Comparison of ENCODE assay signal across 16 cellular contexts in the genomic region with DNA sequence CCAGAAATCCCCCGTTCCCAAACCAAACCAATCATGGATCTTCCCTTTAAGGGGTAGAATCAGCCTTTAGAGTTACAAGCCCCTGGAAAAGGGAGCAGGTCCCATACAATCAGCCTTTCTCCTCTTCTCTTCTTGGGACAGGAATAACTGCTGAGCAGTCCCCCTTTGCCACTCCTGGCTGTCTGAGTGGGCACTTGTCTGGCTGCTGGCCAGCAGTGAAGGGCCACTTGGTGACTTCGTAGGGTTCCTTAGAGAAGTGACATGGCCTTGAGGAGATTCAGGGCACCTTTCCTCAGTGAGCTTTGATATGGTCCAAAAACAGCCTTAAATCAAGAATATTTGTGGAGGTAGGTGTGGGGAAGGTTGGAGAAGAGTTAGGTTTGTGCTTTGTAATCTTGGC. TPM values are rescaled to one million over a fixed set of nuclear protein-coding genes. Genes with fewer than 3 reads are reported as not detected.
DNase-seq lines count a peak whose midpoint lies in the region; ATAC-seq and TF ChIP-seq lines count a peak whose summit lies in the region.
"Had no signal": no experiment of that assay in that cellular context is flagged by ENCODE, and none has a peak within 500 bp of the region (broad histone marks: within the 10 kb centered on the region; RNA-seq: fewer than 3 reads in every experiment).

No MANE protein-coding gene starts in this region.

- no peak for TF ChIP-seq CTCF in esophagus squamous epithelium (IDR thresholded peaks at IDR 0.05)
- no peak for TF ChIP-seq CTCF in upper lobe of right lung (IDR thresholded peaks at IDR 0.05)

- H3K4me1 Mint-ChIP-seq in activated naive CD4-positive, alpha-beta T cell treated with anti-CD3 and anti-CD28 coated beads, Interleukin-2, amount 50 U/mL, for 24 hours = peaks cover 6% of the 10 kb centered on the region
- H3K4me1 Mint-ChIP-seq: H9 had no signal

- H3K27me3 ChIP-seq in esophagus squamous epithelium (no peaks in the 10 kb centered on the region), upper lobe of right lung (no peaks in the 10 kb centered on the region)

- peaks cover 8% of the 10 kb centered on the region for H3K36me3 Mint-ChIP-seq in activated naive CD4-positive, alpha-beta T cell treated with anti-CD3 and anti-CD28 coated beads, Interleukin-2, amount 50 U/mL, for 24 hours
- H3K36me3 Mint-ChIP-seq in activated naive CD4-positive, alpha-beta T cell treated with anti-CD3 and anti-CD28 coated beads, Interleukin-2, amount 50 U/mL, for 72 hours = peaks cover 0 to 4% of the 10 kb centered on the region in 2 donors

- DNase-seq in activated naive CD4-positive, alpha-beta T cell treated with anti-CD3 and anti-CD28 coated beads, Interleukin-2, amount 50 U/mL, for 72 hours (ENCODE audit: low spot score in 2 of 2) = no peak
- DNase-seq in esophagus squamous epithelium (lab: John Stamatoyannopoulos, UW) (no peak), sciatic nerve (ENCODE audit: low spot score) (peak; percentile 47), upper lobe of right lung (no peak), NCI-H146 (lab: John Stamatoyannopoulos, UW) (no peak), SW 1271 (lab: John Stamatoyannopoulos, UW) (no peak), NCI-H1694 (lab: John Stamatoyannopoulos, UW) (no peak)
- DNase-seq: H9, MM.1S, NCI-H2029, NCI-H2171 treated with DMSO at 0.1 percent for 48 hours, NCI-H510A, NCI-H82 had no signal

- H3K4me1 ChIP-seq in esophagus squamous epithelium (peaks cover 0 to 46% (median 0%) of the 10 kb centered on the region in 3 donors), upper lobe of right lung (peaks cover 6% of the 10 kb centered on the region)

- no peaks in the 10 kb centered on the region for H3K9me3 Mint-ChIP-seq in activated naive CD4-positive, alpha-beta T cell treated with anti-CD3 and anti-CD28 coated beads, Interleukin-2, amount 50 U/mL, for 24 hours
- no peaks in the 10 kb centered on the region for H3K9me3 Mint-ChIP-seq in activated naive CD4-positive, alpha-beta T cell treated with anti-CD3 and anti-CD28 coated beads, Interleukin-2, amount 50 U/mL, for 72 hours
- H3K9me3 Mint-ChIP-seq: H9 had no signal

- ATAC-seq in activated naive CD4-positive, alpha-beta T cell treated with anti-CD3 and anti-CD28 coated beads, Interleukin-2, amount 50 U/mL, for 72 hours = no peak
- ATAC-seq in sciatic nerve (no peak), upper lobe of right lung (no peak)

- H3K4me3 ChIP-seq in esophagus squamous epithelium (no peak overlapping the region), upper lobe of right lung (no peak overlapping the region)

- H3K36me3 ChIP-seq in esophagus squamous epithelium (peaks cover 14 to 90% (median 20%) of the 10 kb centered on the region in 3 donors), upper lobe of right lung (peaks cover 67% of the 10 kb centered on the region)

- H3K9me3 ChIP-seq in esophagus squamous epithelium = no peaks in the 10 kb centered on the region
- H3K9me3 ChIP-seq in upper lobe of right lung = no peaks in the 10 kb centered on the region

- intact Hi-C loops in esophagus squamous epithelium (cut with DNase I) = no loop called here
- intact Hi-C loops in sciatic nerve (cut with DNase I) = no loop called here
- intact Hi-C loops in upper lobe of right lung (cut with DNase I) = no loop called here

- 83 to 100% methylated on average over 1 of the region's 2 CpGs for WGBS in esophagus squamous epithelium, 2 donors

- TF ChIP-seq POLR2A in esophagus squamous epithelium (IDR thresholded peaks at IDR 0.05) = no peak

- no peak overlapping the region for H3K4me3 Mint-ChIP-seq in activated naive CD4-positive, alpha-beta T cell treated with anti-CD3 and anti-CD28 coated beads, Interleukin-2, amount 50 U/mL, for 24 hours
- H3K4me3 Mint-ChIP-seq: H9 had no signal

- no peaks in the 10 kb centered on the region for H3K27me3 Mint-ChIP-seq in activated naive CD4-positive, alpha-beta T cell treated with anti-CD3 and anti-CD28 coated beads, Interleukin-2, amount 50 U/mL, for 24 hours

- H3K27ac Mint-ChIP-seq in activated naive CD4-positive, alpha-beta T cell treated with anti-CD3 and anti-CD28 coated beads, Interleukin-2, amount 50 U/mL, for 24 hours = peak overlapping the region; percentile 8
- H3K27ac Mint-ChIP-seq in activated naive CD4-positive, alpha-beta T cell treated with anti-CD3 and anti-CD28 coated beads, Interleukin-2, amount 50 U/mL, for 72 hours = no peak overlapping the region

- H3K27ac ChIP-seq in esophagus squamous epithelium (peak overlapping the region; percentile 68 to 84 (median 78)), upper lobe of right lung (peak overlapping the region; percentile 47)
- H3K27ac ChIP-seq: C4-2B had no signal

RNA-seq across cellular contexts. Expression of a gene that starts 53.5 kb away (rescaled TPM):
- under 1 TPM in 1 of 2 donors, not detected in 1; 0.27 TPM for total RNA-seq in activated naive CD4-positive, alpha-beta T cell treated with anti-CD3 and anti-CD28 coated beads, Interleukin-2, amount 50 U/mL, for 72 hours
- total RNA-seq in esophagus squamous epithelium = not detected
- total RNA-seq in sciatic nerve = not detected
- total RNA-seq in upper lobe of right lung = not detected
- total RNA-seq: A172, H9 had no signal
